8 cellular contexts compared by ENCODE assay signal in the genomic region with DNA sequence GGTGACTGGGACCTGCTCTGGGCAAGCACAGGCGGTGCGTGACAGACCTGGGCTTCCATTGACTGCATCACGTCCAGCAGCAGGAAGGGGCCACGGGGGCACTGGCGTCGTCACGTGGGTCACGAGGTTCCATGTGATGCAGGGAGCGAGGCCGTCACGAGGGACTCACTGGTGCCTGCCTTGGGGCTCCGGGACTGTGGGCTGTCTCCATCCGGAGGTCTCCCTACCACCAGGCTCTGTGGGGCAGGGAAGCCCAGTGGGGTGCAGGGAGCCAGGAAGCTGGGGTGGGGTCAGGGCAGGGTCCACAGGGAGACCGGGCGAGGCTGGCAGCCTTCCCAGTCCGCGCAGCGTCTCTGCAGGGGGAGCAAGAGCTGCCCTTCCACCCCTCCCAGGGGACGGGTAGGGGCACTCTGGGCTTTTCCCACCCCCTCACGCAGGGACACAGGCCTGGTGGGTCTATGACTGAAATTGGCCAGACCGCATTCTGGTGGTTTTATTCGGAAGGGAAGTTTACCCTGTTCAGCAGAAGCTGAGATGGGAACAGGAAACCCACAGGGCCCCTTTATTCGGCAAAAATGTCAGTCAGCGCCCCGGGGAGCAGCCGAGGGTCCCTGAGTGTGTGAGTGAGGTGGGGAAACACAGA. TPM values are rescaled to one million over a fixed set of nuclear protein-coding genes. Genes with fewer than 3 reads are reported as not detected.
DNase-seq lines count a peak whose midpoint lies in the region; ATAC-seq and FAIRE-seq lines count a peak whose summit lies in the region.

No MANE protein-coding gene starts in this region.

- H3K27ac ChIP-seq in small intestine (ENCODE audit: low read depth in 1 of 2, low read length in 1 of 2), result peak overlapping the region; percentile 96 to 98

- H3K36me3 ChIP-seq in small intestine (ENCODE audit: control insufficient read depth in 2 of 2, insufficient read depth in 2 of 2, low read length in 2 of 2), result peaks cover 0 to 5% of the 10 kb centered on the region in 2 donors

- 0 to 3% (median 1%) methylated on average over 21 to 26 of the region's 26 CpGs for WGBS in small intestine, 3 donors

- ATAC-seq in HG02588 (IDR thresholded peaks at IDR 0.05; ENCODE audit: unreplicated experiment) (peak; percentile 32), Right ventricle myocardium inferior (peak; percentile 57), HG03469 (IDR thresholded peaks at IDR 0.05; ENCODE audit: unreplicated experiment) (no peak)

- H3K4me3 ChIP-seq in small intestine (ENCODE audit: low read depth in 1 of 2, low read length in 2 of 2), result peak overlapping the region; percentile 74 to 90

- no peaks in the 10 kb centered on the region for H3K9me3 ChIP-seq in small intestine (ENCODE audit: control insufficient read depth, low read depth)

- peaks cover 0 to 5% of the 10 kb centered on the region in 2 donors for H3K4me1 ChIP-seq in small intestine (ENCODE audit: control insufficient read depth in 2 of 2, insufficient read depth in 1 of 2, low read depth in 1 of 2, low read length in 1 of 2)

- DNase-seq in GF-D8 (lab: John Stamatoyannopoulos, UW) (peak; percentile 86), OCI-M1 (lab: John Stamatoyannopoulos, UW) (peak; percentile 75), activated gamma-delta T cell treated with Interleukin-2 at 50 U/mL for 16 hours (peak; percentile 62), Right ventricle myocardium inferior (ENCODE audit: missing footprints) (peak; percentile 88), small intestine (peak; percentile 90), NCI-H2081 (lab: John Stamatoyannopoulos, UW) (no peak)

- no peaks in the 10 kb centered on the region for H3K27me3 ChIP-seq in small intestine (ENCODE audit: control insufficient read depth in 2 of 2, insufficient read depth in 2 of 2, low read length in 2 of 2)

- intact Hi-C loops in Right ventricle myocardium inferior (cut with DNase I), result loop anchor here (5.0 kb wide), 1 partner anchor 227 kb away; no protein-coding TSS in a partner anchor

- no peak for FAIRE-seq in small intestine (lab: Jason Lieb, UNC)

RNA-seq across cellular contexts. Expression of a gene that starts 0.4 kb away (rescaled TPM):
- total RNA-seq in Right ventricle myocardium inferior, result 15.7 TPM
- 100 to 1,000 TPM; 164 to 398 (median 333) TPM for polyA plus RNA-seq in small intestine

RNA-seq across cellular contexts. Expression of a gene that starts 25.7 kb away (rescaled TPM):
- total RNA-seq in Right ventricle myocardium inferior, result 1.3 TPM
- under 1 TPM in 1 of 3 donors, not detected in 2; 0.30 TPM for polyA plus RNA-seq in small intestine

RNA-seq across cellular contexts. Expression of a gene that starts 29.4 kb away (rescaled TPM):
- total RNA-seq in Right ventricle myocardium inferior, result 46.4 TPM
- 10 to 100 TPM; 14.8 to 21.7 (median 18.9) TPM for polyA plus RNA-seq in small intestine

RNA-seq across cellular contexts. Expression of a gene that starts 30.8 kb away (rescaled TPM):
- 12.2 TPM for total RNA-seq in Right ventricle myocardium inferior
- polyA plus RNA-seq in small intestine, result 10 to 100 TPM; 28.9 to 48.1 (median 46.3) TPM

Comparison
In these comparisons a context has a peak if more than half of its experiments do, and no peak if none do; other contexts are left out.
1. DNase-seq: peak in GF-D8 (single experiment), OCI-M1 (single experiment), activated gamma-delta T cell treated with Interleukin-2 at 50 U/mL for 16 hours (single experiment), Right ventricle myocardium inferior (single experiment) and small intestine (single experiment); none in NCI-H2081 (0 of 2).